In the genomic region with DNA sequence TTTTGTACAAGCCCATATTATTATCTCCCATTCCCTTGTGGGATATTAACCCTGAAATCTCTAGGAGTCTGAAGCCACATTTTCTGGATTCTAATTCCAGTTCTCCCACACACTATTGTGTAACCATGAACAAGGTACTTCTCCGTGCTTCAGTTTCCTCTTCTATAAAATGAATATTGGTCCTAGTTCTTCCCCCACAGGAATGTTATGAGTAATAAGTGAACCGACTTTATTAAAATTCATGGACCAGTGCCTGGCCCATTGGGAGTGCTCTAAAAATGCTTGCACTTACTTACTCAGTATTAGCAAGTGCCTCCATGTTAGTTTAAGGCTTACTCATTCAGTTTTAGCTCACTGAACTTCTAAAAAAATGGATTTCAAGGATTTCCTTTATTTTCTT, we compare ENCODE assay signal across 13 cellular contexts. TPM values are rescaled to one million over a fixed set of nuclear protein-coding genes. Genes with fewer than 3 reads are reported as not detected.
DNase-seq lines count a peak whose midpoint lies in the region; ATAC-seq and TF ChIP-seq lines count a peak whose summit lies in the region.
"Had no signal": no experiment of that assay in that cellular context is flagged by ENCODE, and none has a peak within 500 bp of the region (broad histone marks: within the 10 kb centered on the region; RNA-seq: fewer than 3 reads in every experiment).

No MANE protein-coding gene starts in this region.

- H3K4me2 ChIP-seq in trophoblast cell (ENCODE audit: low read length), result no peak overlapping the region

- intact Hi-C loops in activated T-helper 1 cell treated with anti-CD3 and anti-CD28 coated beads, Interleukin-12 subunit alpha, Interleukin-12 subunit beta, Interleukin-2, Interleukin-4 antibody, amounts not matched to agents 30 ng/mL and 10 ng/mL and 1 ng/mL, durations not matched to agents 14 hours and 24 hours and 36 hours (cut with micrococcal nuclease), result no loop called here

- TF ChIP-seq CTCF in epithelial cell of proximal tubule (conservative IDR thresholded peaks at IDR 0.05; ENCODE audit: low read depth, low read length), result no peak

- H2BK120ac ChIP-seq in trophoblast cell (ENCODE audit: insufficient read depth, low read length, poor library complexity), result no peak overlapping the region

- no peak overlapping the region for H3K27ac Mint-ChIP-seq in activated T-helper 1 cell treated with anti-CD3 and anti-CD28 coated beads, Interleukin-12 subunit alpha, Interleukin-12 subunit beta, Interleukin-2, Interleukin-4 antibody, amounts not matched to agents 30 ng/mL and 10 ng/mL and 1 ng/mL, durations not matched to agents 14 hours and 24 hours and 36 hours
- H3K27ac Mint-ChIP-seq: activated naive CD4-positive, alpha-beta T cell treated with anti-CD3 and anti-CD28 coated beads, Interleukin-2, amount 50 U/mL, for 72 hours; effector memory CD8-positive, alpha-beta T cell; stimulated activated naive CD8-positive, alpha-beta T cell treated with anti-CD3 and anti-CD28 coated beads, Interleukin-15, amount 100 ng/mL, for 72 hours had no signal

- no peak overlapping the region for H3K18ac ChIP-seq in trophoblast cell (ENCODE audit: low read length)

- H4K12ac ChIP-seq in trophoblast cell (ENCODE audit: low read depth, low read length), result no peak overlapping the region

- no peaks in the 10 kb centered on the region for H3K27me3 ChIP-seq in MG63
- H3K27me3 ChIP-seq in trophoblast cell (ENCODE audit: insufficient read depth, low read length), result no peaks in the 10 kb centered on the region

- H4K8ac ChIP-seq in trophoblast cell (ENCODE audit: low read depth, low read length), result no peak overlapping the region

- H3K14ac ChIP-seq in trophoblast cell (ENCODE audit: low read length), result no peak overlapping the region

- no peaks in the 10 kb centered on the region for H3K4me1 Mint-ChIP-seq in activated T-helper 1 cell treated with anti-CD3 and anti-CD28 coated beads, Interleukin-12 subunit alpha, Interleukin-12 subunit beta, Interleukin-2, Interleukin-4 antibody, amounts not matched to agents 30 ng/mL and 10 ng/mL and 1 ng/mL, durations not matched to agents 14 hours and 24 hours and 36 hours (ENCODE audit: low read depth)
- H3K4me1 Mint-ChIP-seq: neural crest cell; stimulated activated naive CD8-positive, alpha-beta T cell treated with anti-CD3 and anti-CD28 coated beads, Interleukin-15, amount 100 ng/mL, for 72 hours had no signal

- ATAC-seq in GM19035 (IDR thresholded peaks at IDR 0.05; ENCODE audit: unreplicated experiment), result no peak
- ATAC-seq: activated naive CD4-positive, alpha-beta T cell treated with anti-CD3 and anti-CD28 coated beads, Interleukin-2, amount 50 U/mL, for 72 hours; effector memory CD8-positive, alpha-beta T cell; stimulated activated naive CD8-positive, alpha-beta T cell treated with anti-CD3 and anti-CD28 coated beads, Interleukin-15, amount 100 ng/mL, for 72 hours had no signal

- no peaks in the 10 kb centered on the region for H3K4me1 ChIP-seq in trophoblast cell (ENCODE audit: control insufficient read depth in 1 of 2, insufficient read depth in 2 of 2, low read length in 2 of 2)

- no peak overlapping the region for H2AFZ ChIP-seq in trophoblast cell (ENCODE audit: insufficient read depth, low read length, poor library complexity)

- no peak overlapping the region for H3K23ac ChIP-seq in trophoblast cell (ENCODE audit: low read length)

- H3K79me2 ChIP-seq in trophoblast cell (ENCODE audit: control insufficient read depth, insufficient read depth, low read length, poor library complexity), result no peaks in the 10 kb centered on the region

- H3K4ac ChIP-seq in trophoblast cell (ENCODE audit: low read depth, low read length), result no peak overlapping the region

- no peak overlapping the region for H3K9ac ChIP-seq in trophoblast cell (ENCODE audit: low read length)

- H2BK5ac ChIP-seq in trophoblast cell (ENCODE audit: low read depth, low read length, poor library complexity), result no peak overlapping the region

- no peak overlapping the region for H3K4me3 ChIP-seq in MG63
- peak overlapping the region; percentile 64 for H3K4me3 ChIP-seq in epithelial cell of proximal tubule (ENCODE audit: low read depth, low read length)
- no peak overlapping the region for H3K4me3 ChIP-seq in trophoblast cell (ENCODE audit: low read depth, low read length)

- no peaks in the 10 kb centered on the region for H3K79me1 ChIP-seq in trophoblast cell (ENCODE audit: low read length)

- no peak overlapping the region for H3K27ac ChIP-seq in trophoblast cell (ENCODE audit: low read depth, low read length)

- DNase-seq in AG20443 (ENCODE audit: low spot score) (peak; percentile 66), MG63 (peak; percentile 77), epithelial cell of proximal tubule (ENCODE audit: low read depth) (peak; percentile 94), myocyte (ENCODE audit: low read depth) (peak; percentile 71), NCI-H2171 treated with DMSO at 0.1 percent for 48 hours (lab: John Stamatoyannopoulos, UW) (no peak), trophoblast cell (no peak)
- DNase-seq in activated T-helper 1 cell treated with anti-CD3 and anti-CD28 coated beads, Interleukin-12 subunit alpha, Interleukin-12 subunit beta, Interleukin-2, Interleukin-4 antibody, amounts not matched to agents 30 ng/mL and 10 ng/mL and 1 ng/mL, durations not matched to agents 14 hours and 24 hours and 36 hours (ENCODE audit: low spot score), result no peak
- DNase-seq: effector memory CD8-positive, alpha-beta T cell; NCI-H187 treated with DMSO at 0.1 percent for 48 hours; stimulated activated naive CD8-positive, alpha-beta T cell treated with anti-CD3 and anti-CD28 coated beads, Interleukin-15, amount 100 ng/mL, for 72 hours had no signal

- H2BK12ac ChIP-seq in trophoblast cell (ENCODE audit: low read length), result no peak overlapping the region

- no peak overlapping the region for H2AK5ac ChIP-seq in trophoblast cell (ENCODE audit: low read length)

- H3K36me3 Mint-ChIP-seq in activated T-helper 1 cell treated with anti-CD3 and anti-CD28 coated beads, Interleukin-12 subunit alpha, Interleukin-12 subunit beta, Interleukin-2, Interleukin-4 antibody, amounts not matched to agents 30 ng/mL and 10 ng/mL and 1 ng/mL, durations not matched to agents 14 hours and 24 hours and 36 hours (ENCODE audit: low read depth), result no peaks in the 10 kb centered on the region

- no peak overlapping the region for H3K4me3 Mint-ChIP-seq in activated T-helper 1 cell treated with anti-CD3 and anti-CD28 coated beads, Interleukin-12 subunit alpha, Interleukin-12 subunit beta, Interleukin-2, Interleukin-4 antibody, amounts not matched to agents 30 ng/mL and 10 ng/mL and 1 ng/mL, durations not matched to agents 14 hours and 24 hours and 36 hours
- H3K4me3 Mint-ChIP-seq: effector memory CD8-positive, alpha-beta T cell; neural crest cell; stimulated activated naive CD8-positive, alpha-beta T cell treated with anti-CD3 and anti-CD28 coated beads, Interleukin-15, amount 100 ng/mL, for 72 hours had no signal

- H4K91ac ChIP-seq in trophoblast cell (ENCODE audit: low read depth, low read length), result no peak overlapping the region

- H3K9me3 Mint-ChIP-seq in activated T-helper 1 cell treated with anti-CD3 and anti-CD28 coated beads, Interleukin-12 subunit alpha, Interleukin-12 subunit beta, Interleukin-2, Interleukin-4 antibody, amounts not matched to agents 30 ng/mL and 10 ng/mL and 1 ng/mL, durations not matched to agents 14 hours and 24 hours and 36 hours, result no peaks in the 10 kb centered on the region

- peaks cover 16% of the 10 kb centered on the region for H3K9me3 ChIP-seq in MG63
- no peaks in the 10 kb centered on the region for H3K9me3 ChIP-seq in trophoblast cell (ENCODE audit: insufficient read depth, low read depth, low read length)

- peaks cover 10% of the 10 kb centered on the region for H3K27me3 Mint-ChIP-seq in activated T-helper 1 cell treated with anti-CD3 and anti-CD28 coated beads, Interleukin-12 subunit alpha, Interleukin-12 subunit beta, Interleukin-2, Interleukin-4 antibody, amounts not matched to agents 30 ng/mL and 10 ng/mL and 1 ng/mL, durations not matched to agents 14 hours and 24 hours and 36 hours (ENCODE audit: insufficient read depth)

- H3K36me3 ChIP-seq in MG63, result no peaks in the 10 kb centered on the region
- no peaks in the 10 kb centered on the region for H3K36me3 ChIP-seq in trophoblast cell (ENCODE audit: control insufficient read depth in 1 of 2, insufficient read depth in 2 of 2, low read length in 2 of 2)

- WGBS in trophoblast cell (ENCODE audit: extremely low coverage, insufficient coverage, insufficient read length), result no CpG with 5 or more reads among the region's 2 CpGs

RNA-seq across cellular contexts. Expression of a gene that starts 1.4 kb away (rescaled TPM):
- not detected in 2 replicates for total RNA-seq in MG63 (2014; rRNA removed; shearing (Covaris generic); ENCODE audit: low replicate concordance)
- 0.23 and 0.29 TPM in 2 replicates for total RNA-seq in epithelial cell of proximal tubule
- not detected in 2 replicates for total RNA-seq in myocyte
- polyA plus RNA-seq in myocyte (2012), result 0.11 TPM
- not detected in 2 replicates for polyA plus RNA-seq in trophoblast cell (2013)
- not detected in 2 replicates for total RNA-seq in activated T-helper 1 cell treated with anti-CD3 and anti-CD28 coated beads, Interleukin-12 subunit alpha, Interleukin-12 subunit beta, Interleukin-2, Interleukin-4 antibody, amounts not matched to agents 30 ng/mL and 10 ng/mL and 1 ng/mL, durations not matched to agents 14 hours and 24 hours and 36 hours
- total RNA-seq: activated naive CD4-positive, alpha-beta T cell treated with anti-CD3 and anti-CD28 coated beads, Interleukin-2, amount 50 U/mL, for 72 hours; neural crest cell had no signal

Comparison
In these comparisons a context has a peak if more than half of its experiments do, and no peak if none do; other contexts are left out.
1. DNase-seq: peak in AG20443 (single experiment), MG63 (single experiment), epithelial cell of proximal tubule (single experiment) and myocyte (single experiment); none in NCI-H2171 treated with DMSO at 0.1 percent for 48 hours (single experiment), trophoblast cell (0 of 2) and activated T-helper 1 cell treated with anti-CD3 and anti-CD28 coated beads, Interleukin-12 subunit alpha, Interleukin-12 subunit beta, Interleukin-2, Interleukin-4 antibody, amounts not matched to agents 30 ng/mL and 10 ng/mL and 1 ng/mL, durations not matched to agents 14 hours and 24 hours and 36 hours (single experiment).